15 cellular contexts compared by ENCODE assay signal in genomic region chr20:20210943-20211273, GRCh38.
"Had no signal": no experiment of that assay in that cellular context is flagged by ENCODE, and none has a peak within 500 bp of the region (broad histone marks: within the 10 kb centered on the region; RNA-seq: fewer than 3 reads in every experiment).

No MANE protein-coding gene starts in this region.

- H3K27me3 ChIP-seq: foreskin keratinocyte, SJSA1 had no signal

- H3K27ac Mint-ChIP-seq: activated CD8-positive, alpha-beta memory T cell treated with anti-CD3 and anti-CD28 coated beads, Interleukin-2, amount 10 ng/mL, durations not matched to agents 7 days and 5 days; activated naive CD8-positive, alpha-beta T cell treated with anti-CD3 and anti-CD28 coated beads, Interleukin-2, amount 10 ng/mL, durations not matched to agents 7 days and 5 days; nephron progenitor cell; stimulated activated effector memory CD8-positive, alpha-beta T cell treated with anti-CD3 and anti-CD28 coated beads, Interleukin-12 subunit alpha, Interleukin-12 subunit beta, amount 100 ng/mL, for 72 hours had no signal

- H3K36me3 Mint-ChIP-seq: activated CD8-positive, alpha-beta memory T cell treated with anti-CD3 and anti-CD28 coated beads, Interleukin-2, amount 10 ng/mL, durations not matched to agents 7 days and 5 days; activated naive CD8-positive, alpha-beta T cell treated with anti-CD3 and anti-CD28 coated beads, Interleukin-2, amount 10 ng/mL, durations not matched to agents 7 days and 5 days; stimulated activated effector memory CD8-positive, alpha-beta T cell treated with anti-CD3 and anti-CD28 coated beads, Interleukin-12 subunit alpha, Interleukin-12 subunit beta, amount 100 ng/mL, for 72 hours had no signal

- H3K4me1 ChIP-seq: esophagus squamous epithelium, foreskin keratinocyte, SJSA1 had no signal

- H3K27ac ChIP-seq: esophagus squamous epithelium, foreskin keratinocyte, SJSA1, tibial artery had no signal

- ATAC-seq: activated CD8-positive, alpha-beta memory T cell treated with anti-CD3 and anti-CD28 coated beads, Interleukin-2, amount 10 ng/mL, durations not matched to agents 7 days and 5 days; activated T-cell treated with anti-CD3 and anti-CD28 coated beads, Interleukin-2, amount 50 U/mL, for 4 hours; stimulated activated effector memory CD8-positive, alpha-beta T cell treated with anti-CD3 and anti-CD28 coated beads, Interleukin-12 subunit alpha, Interleukin-12 subunit beta, amount 100 ng/mL, for 72 hours had no signal

- H3K4me1 Mint-ChIP-seq: activated CD8-positive, alpha-beta memory T cell treated with anti-CD3 and anti-CD28 coated beads, Interleukin-2, amount 10 ng/mL, durations not matched to agents 7 days and 5 days; activated naive CD8-positive, alpha-beta T cell treated with anti-CD3 and anti-CD28 coated beads, Interleukin-2, amount 10 ng/mL, durations not matched to agents 7 days and 5 days; stimulated activated effector memory CD8-positive, alpha-beta T cell treated with anti-CD3 and anti-CD28 coated beads, Interleukin-12 subunit alpha, Interleukin-12 subunit beta, amount 100 ng/mL, for 72 hours had no signal

- H3K9me3 ChIP-seq: esophagus squamous epithelium, SJSA1, tibial artery had no signal

- DNase-seq: activated CD4-positive, alpha-beta T cell treated with anti-CD3 and anti-CD28 coated beads for 1 hour; activated CD4-positive, alpha-beta T cell treated with anti-CD3 and anti-CD28 coated beads, Interleukin-2, amount 50 U/mL, for 48 hours; activated CD8-positive, alpha-beta memory T cell treated with anti-CD3 and anti-CD28 coated beads, Interleukin-2, amount 10 ng/mL, durations not matched to agents 7 days and 5 days; activated gamma-delta T cell treated with Interleukin-2 at 50 U/mL for 16 hours; activated naive CD8-positive, alpha-beta T cell treated with anti-CD3 and anti-CD28 coated beads, Interleukin-2, amount 10 ng/mL, durations not matched to agents 7 days and 5 days; activated T-cell treated with anti-CD3 and anti-CD28 coated beads, Interleukin-2, amount 50 U/mL, for 4 hours; aorta; esophagus squamous epithelium; foreskin keratinocyte; nephron progenitor cell; T-helper 9 cell; tibial artery had no signal

- H3K9me3 Mint-ChIP-seq: activated naive CD8-positive, alpha-beta T cell treated with anti-CD3 and anti-CD28 coated beads, Interleukin-2, amount 10 ng/mL, durations not matched to agents 7 days and 5 days; activated T-cell treated with anti-CD3 and anti-CD28 coated beads, Interleukin-2, amount 50 U/mL, for 4 hours; nephron progenitor cell; stimulated activated effector memory CD8-positive, alpha-beta T cell treated with anti-CD3 and anti-CD28 coated beads, Interleukin-12 subunit alpha, Interleukin-12 subunit beta, amount 100 ng/mL, for 72 hours had no signal

- H3K4me3 Mint-ChIP-seq: activated CD8-positive, alpha-beta memory T cell treated with anti-CD3 and anti-CD28 coated beads, Interleukin-2, amount 10 ng/mL, durations not matched to agents 7 days and 5 days; activated naive CD8-positive, alpha-beta T cell treated with anti-CD3 and anti-CD28 coated beads, Interleukin-2, amount 10 ng/mL, durations not matched to agents 7 days and 5 days; activated T-cell treated with anti-CD3 and anti-CD28 coated beads, Interleukin-2, amount 50 U/mL, for 4 hours; nephron progenitor cell; stimulated activated effector memory CD8-positive, alpha-beta T cell treated with anti-CD3 and anti-CD28 coated beads, Interleukin-12 subunit alpha, Interleukin-12 subunit beta, amount 100 ng/mL, for 72 hours had no signal

- H3K36me3 ChIP-seq: esophagus squamous epithelium, SJSA1, tibial artery had no signal

- H3K4me3 ChIP-seq: esophagus squamous epithelium, lung, SJSA1, tibial artery had no signal
